Comparison of ENCODE assay signal across 8 cellular contexts in the genomic region with DNA sequence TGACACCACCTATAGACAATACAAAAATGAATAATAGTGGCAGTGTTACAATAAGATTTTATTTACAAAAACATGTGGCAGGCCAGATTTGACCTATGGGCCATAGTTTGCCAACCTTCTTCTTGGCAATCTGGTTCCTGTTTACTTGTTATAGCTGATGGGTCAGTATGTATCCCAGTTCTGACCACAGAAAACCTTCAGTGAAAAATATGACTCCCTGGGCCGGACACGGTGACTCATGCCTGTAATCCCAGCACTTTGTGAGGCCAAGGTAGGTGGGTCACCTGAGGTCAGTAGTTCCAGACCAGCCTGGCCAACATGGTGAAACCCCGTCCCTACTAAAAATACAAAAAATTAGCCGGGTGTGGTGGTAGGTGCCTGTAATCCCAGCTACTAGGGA. TPM values are rescaled to one million over a fixed set of nuclear protein-coding genes. Genes with fewer than 3 reads are reported as not detected.
DNase-seq lines count a peak whose midpoint lies in the region; ATAC-seq and TF ChIP-seq lines count a peak whose summit lies in the region.
"Not testable (repeated sequence)": the region's sequence is repeated elsewhere in the genome, so short reads cannot be mapped to it uniquely, and the experiment has no call there.
"Had no signal": no experiment of that assay in that cellular context is flagged by ENCODE, and none has a peak within 500 bp of the region (broad histone marks: within the 10 kb centered on the region; RNA-seq: fewer than 3 reads in every experiment).

No MANE protein-coding gene starts in this region.

- POLR2A ChIA-PET in HCT116 (lab: Charles Lee) = not testable (repeated sequence)
- POLR2A ChIA-PET in MCF 10A (lab: Yijun Ruan, JAX) = interaction anchor here (0.9 kb wide), 1 partner anchor 83 kb away, joined by 4 read pairs; no protein-coding TSS in a partner anchor

- H3K9me3 ChIP-seq in HCT116 (ENCODE audit: control insufficient read depth in 1 of 2, insufficient read depth in 1 of 2, low read depth in 1 of 2, low read length in 2 of 2); MG63: not testable (repeated sequence)

- H3K4me1 ChIP-seq in HCT116 (ENCODE audit: control insufficient read depth in 1 of 2, insufficient read depth in 2 of 2, low read length in 2 of 2) = peaks cover 10 to 21% of the 10 kb centered on the region in 2 experiments

- H4K20me1 ChIP-seq in HCT116 (ENCODE audit: insufficient read depth) = not testable (repeated sequence)

- not testable (repeated sequence) for H3K27me3 Mint-ChIP-seq in MCF 10A (ENCODE audit: insufficient read depth, unreplicated experiment)

- not testable (repeated sequence) for BruUV-seq in HCT116 (replicated peaks; lab: Mats Ljungman, UMichigan); MCF 10A (replicated peaks; lab: Mats Ljungman, UMichigan)

- H3K4me3 Mint-ChIP-seq in MCF 10A (ENCODE audit: unreplicated experiment) = not testable (repeated sequence)

- RAD21 ChIA-PET in HCT116 (lab: Charles Lee; ENCODE audit: low non-redundant PET in 1 of 2, low total read pairs in 2 of 2, uncharacterized antibody in 2 of 2, unreplicated experiment in 2 of 2) = not testable (repeated sequence)

- CTCF ChIA-PET in HCT116 (lab: Charles Lee) (interaction anchor here (1.0 kb wide), 1 partner anchor 11 kb away, joined by 4 read pairs; no protein-coding TSS in a partner anchor), MCF 10A (lab: Yijun Ruan, JAX) (interaction anchor here (0.6 to 1.6 kb wide), 3 partner anchors 10 to 398 kb away, joined by 3 to 6 read pairs (median 4); no protein-coding TSS in a partner anchor)

- H3K36me3 ChIP-seq in HCT116 (ENCODE audit: control insufficient read depth in 1 of 2, insufficient read depth in 2 of 2, low read length in 2 of 2) = not testable (repeated sequence)
- peaks cover 17% of the 10 kb centered on the region for H3K36me3 ChIP-seq in MG63

- DNase-seq in EH (ENCODE audit: low read depth) = peak; percentile 26
- DNase-seq in HCT116 (ENCODE audit: low read depth, low spot score) = not testable (repeated sequence)
- peak; percentile 82 for DNase-seq in MG63
- DNase-seq in MCF 10A (ENCODE audit: unreplicated experiment) = peak; percentile 62
- peak; percentile 4 for DNase-seq in fibroblast of pulmonary artery (ENCODE audit: low read depth)
- DNase-seq in lung microvascular endothelial cell (ENCODE audit: low read depth in 2 of 2) = peak; percentile 74 to 79

- intact Hi-C loops in HCT116 (cut with micrococcal nuclease); MCF 10A (cut with micrococcal nuclease): not testable (repeated sequence)

- not testable (repeated sequence) for H3K27ac Mint-ChIP-seq in MCF 10A (ENCODE audit: low read depth, unreplicated experiment)

- H3K9me2 ChIP-seq in HCT116 (ENCODE audit: insufficient read depth) = not testable (repeated sequence)

- H3K79me2 ChIP-seq in HCT116 (ENCODE audit: insufficient read depth, low read length) = not testable (repeated sequence)

- H3K9ac ChIP-seq in HCT116 (ENCODE audit: low read length) = not testable (repeated sequence)

- H3K27ac ChIP-seq in HCT116 (ENCODE audit: low read depth, low read length) = not testable (repeated sequence)

- H3K27me3 ChIP-seq in HCT116 (ENCODE audit: insufficient read depth, low read length); MG63: not testable (repeated sequence)

- not testable (repeated sequence) for H3K9me3 Mint-ChIP-seq in MCF 10A (ENCODE audit: unreplicated experiment)

- not testable (repeated sequence) for H3K36me3 Mint-ChIP-seq in MCF 10A (ENCODE audit: insufficient read depth, unreplicated experiment)

- not testable (repeated sequence) for H3K4me1 Mint-ChIP-seq in MCF 10A (ENCODE audit: insufficient read depth, unreplicated experiment)

- not testable (repeated sequence) for TF ChIP-seq RAD21 in HCT116 (IDR thresholded peaks at IDR 0.05; ENCODE audit: low read depth)

- TF ChIP-seq POLR2A in HCT116 (IDR thresholded peaks at IDR 0.05; ENCODE audit: borderline replicate concordance, extremely low read depth, insufficient read depth, insufficient read length) = not testable (repeated sequence)

- H3K4me2 ChIP-seq in HCT116 (ENCODE audit: low read length) = peak overlapping the region; percentile 47

- not testable (repeated sequence) for TF ChIP-seq CTCF in HCT116 (IDR thresholded peaks at IDR 0.05 in 2 of 3, conservative IDR thresholded peaks at IDR 0.05 in 1 of 3; ENCODE audit: borderline replicate concordance in 1 of 3, insufficient read depth in 1 of 3, low read depth in 2 of 3, low read length in 2 of 3); MCF 10A (IDR thresholded peaks at IDR 0.05; ENCODE audit: unreplicated experiment); fibroblast of pulmonary artery (IDR thresholded peaks at IDR 0.05; ENCODE audit: low read length, missing control alignments)

- H3K4me3 ChIP-seq in HCT116 (replicated peaks in 1 of 2; ENCODE audit: low read depth in 1 of 2, low read length in 2 of 2); MG63; fibroblast of pulmonary artery (replicated peaks; ENCODE audit: low read depth, low read length): not testable (repeated sequence)

- not testable (repeated sequence) for H2AFZ ChIP-seq in HCT116 (ENCODE audit: low read depth, low read length, poor library complexity, severe bottlenecking)

- ATAC-seq in HCT116 = peak; percentile 78
- peak; percentile 68 for ATAC-seq in SK-N-SH treated with all-trans-retinoic acid at 6 μM for 48 hours

TF ChIP-seq in HCT116, 20 proteins besides CTCF, POLR2A, EP300 and RAD21:
- peak; percentile 22; the same call in 1 of the 2 replicates for TF ChIP-seq JUND (IDR thresholded peaks at IDR 0.05)

RNA-seq across cellular contexts. Expression of a gene that starts 46.8 kb away (rescaled TPM):
- 32.6 TPM for total RNA-seq in HCT116 (2021; ENCODE audit: unreplicated experiment)
- polyA plus RNA-seq in HCT116 (2012) = 22.0 and 26.1 TPM in 2 replicates
- total RNA-seq in MG63 (2014; rRNA removed; shearing (Covaris generic); ENCODE audit: low replicate concordance) = 22.5 and 33.1 TPM in 2 replicates
- 1.7 and 4.8 TPM in 2 replicates for total RNA-seq in MCF 10A (2022)
- total RNA-seq in lung microvascular endothelial cell = 11.3 and 32.7 TPM in 2 replicates
- polyA plus RNA-seq: CD14-positive monocyte had no signal
